Comparison of ENCODE assay signal across 1 cellular context in genomic region chr10:13117842-13118783, GRCh38.
TF ChIP-seq lines count a peak whose summit lies in the region.

No MANE protein-coding gene starts in this region.

TF ChIP-seq in GM12878, 131 proteins besides CTCF, POLR2A, EP300 and RAD21 (continued from another document):
- TF ChIP-seq MAX (IDR thresholded peaks at IDR 0.05; ENCODE audit: low read depth, low read length) (no peak), BCLAF1 (IDR thresholded peaks at IDR 0.05) (no peak), IKZF1 (conservative IDR thresholded peaks at IDR 0.05) (peak; percentile 40; the same call in 1 of the 2 replicates), IRF4 (IDR thresholded peaks at IDR 0.05; ENCODE audit: low read depth, low read length) (no peak), SIX5 (IDR thresholded peaks at IDR 0.05; ENCODE audit: low read depth, low read length, severe bottlenecking) (no peak), TARDBP (IDR thresholded peaks at IDR 0.05; ENCODE audit: borderline replicate concordance) (no peak), HSF1 (IDR thresholded peaks at IDR 0.05; ENCODE audit: low read depth, low read length) (no peak), EED (IDR thresholded peaks at IDR 0.05; ENCODE audit: low read depth) (no peak), MLLT1 (IDR thresholded peaks at IDR 0.05) (no peak), MEF2B (IDR thresholded peaks at IDR 0.05; ENCODE audit: partially characterized antibody, poor library complexity, severe bottlenecking) (peak; percentile 34), BCL11A (IDR thresholded peaks at IDR 0.05; ENCODE audit: low read depth, low read length) (peak; percentile 24; the same call in 1 of the 2 replicates), SMAD1 (IDR thresholded peaks at IDR 0.05; ENCODE audit: low read depth, partially characterized antibody) (no peak), SMC3 (IDR thresholded peaks at IDR 0.05; ENCODE audit: borderline replicate concordance, low read length) (no peak), BCL3 (IDR thresholded peaks at IDR 0.05; ENCODE audit: borderline replicate concordance, insufficient read depth, low read depth, low read length, poor library complexity, severe bottlenecking) (no peak), CHD2 (IDR thresholded peaks at IDR 0.05; ENCODE audit: borderline replicate concordance, low read depth, low read length) (no peak), SMAD5 (IDR thresholded peaks at IDR 0.05; ENCODE audit: low read depth) (no peak), ZNF687 (IDR thresholded peaks at IDR 0.05) (no peak), ZZZ3 (IDR thresholded peaks at IDR 0.05; ENCODE audit: control insufficient read depth, insufficient read length, low read depth) (no peak), RUNX3 (IDR thresholded peaks at IDR 0.05; ENCODE audit: low read length) (peak; percentile 66), YY1 (IDR thresholded peaks at IDR 0.05; ENCODE audit: low read depth, low read length) (no peak), SREBF2 (IDR thresholded peaks at IDR 0.05; ENCODE audit: low read length) (no peak), IRF5 (IDR thresholded peaks at IDR 0.05; ENCODE audit: borderline replicate concordance) (no peak), ATF3 (IDR thresholded peaks at IDR 0.05; ENCODE audit: borderline replicate concordance, extremely low read depth, low read depth, low read length) (no peak), LARP7 (IDR thresholded peaks at IDR 0.05) (no peak), ESRRA (IDR thresholded peaks at IDR 0.05; ENCODE audit: low read length) (no peak), MEF2A (IDR thresholded peaks at IDR 0.05; ENCODE audit: insufficient read depth, low read depth, low read length) (peak; percentile 73), RCOR1 (conservative IDR thresholded peaks at IDR 0.05; ENCODE audit: low read depth, low read length) (no peak), BMI1 (IDR thresholded peaks at IDR 0.05; ENCODE audit: borderline replicate concordance) (no peak), SUPT20H (IDR thresholded peaks at IDR 0.05; ENCODE audit: borderline replicate concordance, control insufficient read depth, low read depth, low read length) (no peak), ZBTB40 (IDR thresholded peaks at IDR 0.05; ENCODE audit: borderline replicate concordance) (no peak), ZNF384 (IDR thresholded peaks at IDR 0.05; ENCODE audit: borderline replicate concordance, low read depth, low read length) (no peak), PBX3 (IDR thresholded peaks at IDR 0.05; ENCODE audit: insufficient replicate concordance, low read depth, low read length) (no peak)
